ENCODE assay signal across 20 cellular contexts in genomic region chr21:24197956-24198355, GRCh38.
"Had no signal": no experiment of that assay in that cellular context is flagged by ENCODE, and none has a peak within 500 bp of the region (broad histone marks: within the 10 kb centered on the region; RNA-seq: fewer than 3 reads in every experiment).

No MANE protein-coding gene starts in this region.

- H3K9me3 ChIP-seq: SJSA1 had no signal

- FAIRE-seq: HepG2, RCC 7860 had no signal

- H3K27me3 ChIP-seq: SJSA1 had no signal

- H3K4me1 ChIP-seq: SJSA1 had no signal

- DNase-seq: KBM-7, MV-4-11, NCI-H1048, NCI-H1105, NCI-H1417, NCI-H1436 treated with DMSO at 0.1 percent for 48 hours, NCI-H1694, NCI-H187 treated with DMSO at 0.1 percent for 48 hours, NCI-H2029 treated with DMSO at 0.1 percent for 48 hours, NCI-H2171 treated with DMSO at 0.1 percent for 48 hours, NCI-H524, NCI-H526 treated with DMSO at 0.1 percent for 48 hours, NCI-H748 treated with DMSO at 0.1 percent for 48 hours, Right ventricle myocardium superior, RPMI8226, SIG-M5 had no signal

- H3K27ac ChIP-seq: SJSA1, SK-N-MC had no signal

- ATAC-seq: HepG2 had no signal

- H3K4me3 ChIP-seq: SJSA1, SK-N-MC had no signal

- H3K36me3 ChIP-seq: SJSA1 had no signal
